ENCODE assay signal across 11 cellular contexts in genomic region chr12:53389702-53390101, GRCh38. TPM values are rescaled to one million over a fixed set of nuclear protein-coding genes. Genes with fewer than 3 reads are reported as not detected.
DNase-seq lines count a peak whose midpoint lies in the region; ATAC-seq and TF ChIP-seq lines count a peak whose summit lies in the region.
"Had no signal": no experiment of that assay in that cellular context is flagged by ENCODE, and none has a peak within 500 bp of the region (broad histone marks: within the 10 kb centered on the region; RNA-seq: fewer than 3 reads in every experiment).

No MANE protein-coding gene starts in this region.

- H2BK5ac ChIP-seq in mesenchymal stem cell (ENCODE audit: low read depth, low read length, poor library complexity, severe bottlenecking): no peak overlapping the region

- H3K4me2 ChIP-seq in mesenchymal stem cell (ENCODE audit: low read length, poor library complexity, severe bottlenecking): no peak overlapping the region

- H3K27me3 ChIP-seq in mesenchymal stem cell (ENCODE audit: control insufficient read depth in 1 of 2, insufficient read depth in 1 of 2, low read length in 2 of 2) (no peaks in the 10 kb centered on the region), thoracic aorta (replicated peaks; ENCODE audit: insufficient read depth) (no peaks in the 10 kb centered on the region)
- H3K27me3 ChIP-seq: heart left ventricle had no signal

- peaks cover 6 to 23% of the 10 kb centered on the region in 2 donors for H3K36me3 Mint-ChIP-seq in activated T-cell treated with anti-CD3 and anti-CD28 coated beads, Interleukin-2, amount 50 U/mL, for 72 hours (ENCODE audit: insufficient read depth in 2 of 2)
- peaks cover 13% of the 10 kb centered on the region for H3K36me3 Mint-ChIP-seq in activated T-helper 1 cell treated with anti-CD3 and anti-CD28 coated beads, Interleukin-12 subunit alpha, Interleukin-12 subunit beta, Interleukin-2, Interleukin-4 antibody, amounts not matched to agents 30 ng/mL and 10 ng/mL and 1 ng/mL, durations not matched to agents 14 hours and 24 hours and 36 hours (ENCODE audit: low read depth)

- H3K4me3 Mint-ChIP-seq in activated T-cell treated with anti-CD3 and anti-CD28 coated beads, Interleukin-2, amount 50 U/mL, for 72 hours: peak overlapping the region; percentile 70 to 78
- H3K4me3 Mint-ChIP-seq in activated T-helper 1 cell treated with anti-CD3 and anti-CD28 coated beads, Interleukin-12 subunit alpha, Interleukin-12 subunit beta, Interleukin-2, Interleukin-4 antibody, amounts not matched to agents 30 ng/mL and 10 ng/mL and 1 ng/mL, durations not matched to agents 14 hours and 24 hours and 36 hours: peak overlapping the region; percentile 31

- no peaks in the 10 kb centered on the region for H3K27me3 Mint-ChIP-seq in activated T-cell treated with anti-CD3 and anti-CD28 coated beads, Interleukin-2, amount 50 U/mL, for 72 hours (ENCODE audit: low read depth)
- H3K27me3 Mint-ChIP-seq in activated T-helper 1 cell treated with anti-CD3 and anti-CD28 coated beads, Interleukin-12 subunit alpha, Interleukin-12 subunit beta, Interleukin-2, Interleukin-4 antibody, amounts not matched to agents 30 ng/mL and 10 ng/mL and 1 ng/mL, durations not matched to agents 14 hours and 24 hours and 36 hours (ENCODE audit: insufficient read depth): no peaks in the 10 kb centered on the region

- no peak for TF ChIP-seq CTCF in thoracic aorta (IDR thresholded peaks at IDR 0.05)

- intact Hi-C loops in activated T-helper 1 cell treated with anti-CD3 and anti-CD28 coated beads, Interleukin-12 subunit alpha, Interleukin-12 subunit beta, Interleukin-2, Interleukin-4 antibody, amounts not matched to agents 30 ng/mL and 10 ng/mL and 1 ng/mL, durations not matched to agents 14 hours and 24 hours and 36 hours (cut with micrococcal nuclease): no loop called here

- no peak overlapping the region for H2AFZ ChIP-seq in mesenchymal stem cell (ENCODE audit: low read depth, low read length)

- H4K91ac ChIP-seq in mesenchymal stem cell (ENCODE audit: low read length): no peak overlapping the region

- no peak overlapping the region for H3K14ac ChIP-seq in mesenchymal stem cell (ENCODE audit: low read length in 2 of 2)

- H4K8ac ChIP-seq in mesenchymal stem cell (ENCODE audit: low read length): no peak overlapping the region

- H3K9me3 ChIP-seq in mesenchymal stem cell (ENCODE audit: control insufficient read depth, low read length): no peaks in the 10 kb centered on the region
- H3K9me3 ChIP-seq in thoracic aorta: no peaks in the 10 kb centered on the region
- H3K9me3 ChIP-seq: heart left ventricle had no signal

- H2BK15ac ChIP-seq in mesenchymal stem cell (ENCODE audit: low read depth, poor library complexity, severe bottlenecking): no peak overlapping the region

- ATAC-seq in activated T-cell treated with anti-CD3 and anti-CD28 coated beads, Interleukin-2, amount 50 U/mL, for 72 hours (replicated peaks in 1 of 2): no peak
- no peak for ATAC-seq in thoracic aorta (ENCODE audit: insufficient number of reproducible peaks, low FRiP score, low read depth)
- no peak for ATAC-seq in GM21390 (IDR thresholded peaks at IDR 0.05; ENCODE audit: unreplicated experiment)

- 88% methylated on average over 3 of the region's 3 CpGs for WGBS in mesenchymal stem cell

- H2AK5ac ChIP-seq in mesenchymal stem cell (ENCODE audit: low read length, severe bottlenecking): no peak overlapping the region

- H3K79me1 ChIP-seq in mesenchymal stem cell (replicated peaks; ENCODE audit: low read length, poor library complexity, severe bottlenecking): no peaks in the 10 kb centered on the region

- H3K9ac ChIP-seq in mesenchymal stem cell (ENCODE audit: low read length): peak overlapping the region; percentile 86

- H3K4me3 ChIP-seq in mesenchymal stem cell (ENCODE audit: insufficient read depth in 1 of 2, low read depth in 1 of 2, low read length in 2 of 2) (peak overlapping the region in 1 of 2 experiments; percentile 8), thoracic aorta (peak overlapping the region; percentile 63)
- H3K4me3 ChIP-seq: heart left ventricle had no signal

- H3K27ac Mint-ChIP-seq in activated T-cell treated with anti-CD3 and anti-CD28 coated beads, Interleukin-2, amount 50 U/mL, for 72 hours: peak overlapping the region; percentile 80
- peak overlapping the region; percentile 20 for H3K27ac Mint-ChIP-seq in activated T-helper 1 cell treated with anti-CD3 and anti-CD28 coated beads, Interleukin-12 subunit alpha, Interleukin-12 subunit beta, Interleukin-2, Interleukin-4 antibody, amounts not matched to agents 30 ng/mL and 10 ng/mL and 1 ng/mL, durations not matched to agents 14 hours and 24 hours and 36 hours

- H3K4ac ChIP-seq in mesenchymal stem cell (ENCODE audit: low read depth in 1 of 2, low read length in 2 of 2): no peak overlapping the region

- no peak overlapping the region for H3K27ac ChIP-seq in mesenchymal stem cell (ENCODE audit: low read length, poor library complexity, severe bottlenecking)
- H3K27ac ChIP-seq in thoracic aorta: peak overlapping the region; percentile 37 to 64

- no peak overlapping the region for H2BK120ac ChIP-seq in mesenchymal stem cell (ENCODE audit: low read depth, low read length)

- peaks cover 10 to 14% of the 10 kb centered on the region in 2 experiments for H3K36me3 ChIP-seq in mesenchymal stem cell (ENCODE audit: control insufficient read depth in 1 of 2, insufficient read depth in 2 of 2, low read depth in 1 of 2, low read length in 2 of 2)
- peaks cover 5% of the 10 kb centered on the region for H3K36me3 ChIP-seq in thoracic aorta

- H3K4me1 ChIP-seq in mesenchymal stem cell (ENCODE audit: control insufficient read depth, insufficient read depth, low read depth, low read length) (peaks cover 16% of the 10 kb centered on the region), thoracic aorta (ENCODE audit: control insufficient read depth in 1 of 2, low read depth in 2 of 2) (peaks cover 51 to 76% of the 10 kb centered on the region in 2 donors)

- H3K4me1 Mint-ChIP-seq in activated T-cell treated with anti-CD3 and anti-CD28 coated beads, Interleukin-2, amount 50 U/mL, for 72 hours (ENCODE audit: low read depth): peaks cover 66% of the 10 kb centered on the region
- peaks cover 48% of the 10 kb centered on the region for H3K4me1 Mint-ChIP-seq in activated T-helper 1 cell treated with anti-CD3 and anti-CD28 coated beads, Interleukin-12 subunit alpha, Interleukin-12 subunit beta, Interleukin-2, Interleukin-4 antibody, amounts not matched to agents 30 ng/mL and 10 ng/mL and 1 ng/mL, durations not matched to agents 14 hours and 24 hours and 36 hours (ENCODE audit: low read depth)

- DNase-seq in activated T-cell treated with anti-CD3 and anti-CD28 coated beads, Interleukin-2, amount 50 U/mL, for 72 hours: no peak
- no peak for DNase-seq in activated T-cell treated with anti-CD3 and anti-CD28 coated beads, Interleukin-2, amount 50 U/mL, for 1 hour
- no peak for DNase-seq in activated T-helper 1 cell treated with anti-CD3 and anti-CD28 coated beads, Interleukin-12 subunit alpha, Interleukin-12 subunit beta, Interleukin-2, Interleukin-4 antibody, amounts not matched to agents 30 ng/mL and 10 ng/mL and 1 ng/mL, durations not matched to agents 14 hours and 24 hours and 36 hours (ENCODE audit: low spot score)
- DNase-seq in mesenchymal stem cell (no peak), thoracic aorta (ENCODE audit: low spot score) (no peak), NCI-H524 treated with DMSO at 0.1 percent for 48 hours (lab: John Stamatoyannopoulos, UW) (no peak)
- DNase-seq in NK-92 treated with Interleukin-12 subunit alpha and Interleukin-12 subunit beta, amount 100 ng/mL, for 24 hours (lab: John Stamatoyannopoulos, UW): no peak
- DNase-seq: cerebellar nuclear complex; heart left ventricle; stimulated activated CD4-positive, alpha-beta T cell treated with anti-CD3 and anti-CD28 coated beads, Interleukin-4, amount 100 ng/mL, for 24 hours had no signal

- H3K18ac ChIP-seq in mesenchymal stem cell (ENCODE audit: low read depth in 1 of 2, low read length in 2 of 2): no peak overlapping the region

- H3K9me3 Mint-ChIP-seq in activated T-cell treated with anti-CD3 and anti-CD28 coated beads, Interleukin-2, amount 50 U/mL, for 72 hours: no peaks in the 10 kb centered on the region
- no peaks in the 10 kb centered on the region for H3K9me3 Mint-ChIP-seq in activated T-helper 1 cell treated with anti-CD3 and anti-CD28 coated beads, Interleukin-12 subunit alpha, Interleukin-12 subunit beta, Interleukin-2, Interleukin-4 antibody, amounts not matched to agents 30 ng/mL and 10 ng/mL and 1 ng/mL, durations not matched to agents 14 hours and 24 hours and 36 hours

- no peak overlapping the region for H3K23ac ChIP-seq in mesenchymal stem cell (ENCODE audit: low read length in 2 of 2)

- H2BK12ac ChIP-seq in mesenchymal stem cell (ENCODE audit: low read length in 2 of 2): no peak overlapping the region

RNA-seq across cellular contexts. Expression of gene SP1, which starts 9.7 kb away (rescaled TPM):
- 100 to 1,000 TPM; 110 to 121 TPM for total RNA-seq in activated T-cell treated with anti-CD3 and anti-CD28 coated beads, Interleukin-2, amount 50 U/mL, for 72 hours
- 65.6 and 66.0 TPM in 2 replicates for total RNA-seq in activated T-helper 1 cell treated with anti-CD3 and anti-CD28 coated beads, Interleukin-12 subunit alpha, Interleukin-12 subunit beta, Interleukin-2, Interleukin-4 antibody, amounts not matched to agents 30 ng/mL and 10 ng/mL and 1 ng/mL, durations not matched to agents 14 hours and 24 hours and 36 hours
- 29.4 TPM for polyA plus RNA-seq in mesenchymal stem cell (2013, experiment 1 of 2)
- 27.5 TPM for polyA plus RNA-seq in mesenchymal stem cell (2013, experiment 2 of 2)
- total RNA-seq in thoracic aorta: 10 to 100 TPM; 50.9 to 65.6 TPM

RNA-seq across cellular contexts. Expression of gene AMHR2, which starts 34.0 kb away (rescaled TPM):
- not detected for total RNA-seq in activated T-cell treated with anti-CD3 and anti-CD28 coated beads, Interleukin-2, amount 50 U/mL, for 72 hours
- not detected in 2 replicates for total RNA-seq in activated T-helper 1 cell treated with anti-CD3 and anti-CD28 coated beads, Interleukin-12 subunit alpha, Interleukin-12 subunit beta, Interleukin-2, Interleukin-4 antibody, amounts not matched to agents 30 ng/mL and 10 ng/mL and 1 ng/mL, durations not matched to agents 14 hours and 24 hours and 36 hours
- polyA plus RNA-seq in mesenchymal stem cell (2013, experiment 1 of 2): 0.01 TPM
- not detected for polyA plus RNA-seq in mesenchymal stem cell (2013, experiment 2 of 2)
- under 1 TPM in 1 of 2 donors, not detected in 1; 0.27 TPM for total RNA-seq in thoracic aorta

RNA-seq across cellular contexts. Expression of gene PRR13, which starts 51.8 kb away (rescaled TPM):
- 100 to 1,000 TPM; 109 to 145 TPM for total RNA-seq in activated T-cell treated with anti-CD3 and anti-CD28 coated beads, Interleukin-2, amount 50 U/mL, for 72 hours
- 206 and 219 TPM in 2 replicates for total RNA-seq in activated T-helper 1 cell treated with anti-CD3 and anti-CD28 coated beads, Interleukin-12 subunit alpha, Interleukin-12 subunit beta, Interleukin-2, Interleukin-4 antibody, amounts not matched to agents 30 ng/mL and 10 ng/mL and 1 ng/mL, durations not matched to agents 14 hours and 24 hours and 36 hours
- 326 TPM for polyA plus RNA-seq in mesenchymal stem cell (2013, experiment 1 of 2)
- 326 TPM for polyA plus RNA-seq in mesenchymal stem cell (2013, experiment 2 of 2)
- total RNA-seq in thoracic aorta: 10 to 100 TPM; 53.6 to 86.2 TPM

RNA-seq across cellular contexts. Expression of gene SP7, which starts 53.5 kb away (rescaled TPM):
- not detected for total RNA-seq in activated T-cell treated with anti-CD3 and anti-CD28 coated beads, Interleukin-2, amount 50 U/mL, for 72 hours
- total RNA-seq in activated T-helper 1 cell treated with anti-CD3 and anti-CD28 coated beads, Interleukin-12 subunit alpha, Interleukin-12 subunit beta, Interleukin-2, Interleukin-4 antibody, amounts not matched to agents 30 ng/mL and 10 ng/mL and 1 ng/mL, durations not matched to agents 14 hours and 24 hours and 36 hours: not detected in 2 replicates
- 0.01 TPM for polyA plus RNA-seq in mesenchymal stem cell (2013, experiment 1 of 2)
- polyA plus RNA-seq in mesenchymal stem cell (2013, experiment 2 of 2): not detected
- total RNA-seq in thoracic aorta: not detected
- total RNA-seq: heart left ventricle had no signal
- polyA plus RNA-seq: heart left ventricle had no signal
